Comparison of ENCODE assay signal across 16 cellular contexts in the genomic region with DNA sequence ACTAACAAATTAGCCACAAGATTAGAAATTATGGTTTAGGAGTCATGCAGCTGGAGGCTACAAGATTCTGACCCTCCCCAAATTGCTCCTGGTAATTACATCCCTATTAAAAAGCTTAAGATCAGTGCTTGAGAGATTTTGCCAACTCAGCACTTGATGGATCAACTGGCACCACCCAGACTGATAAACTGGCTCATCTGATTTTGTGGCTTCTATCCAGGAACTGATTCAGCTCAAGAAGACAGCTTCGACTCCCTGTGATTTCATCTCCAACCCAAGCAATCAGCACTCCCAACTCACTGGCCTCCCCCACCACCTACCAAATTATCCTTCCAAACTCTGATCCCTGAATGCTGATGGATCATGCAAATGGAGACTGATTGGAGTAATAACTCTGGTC.
DNase-seq lines count a peak whose midpoint lies in the region; ATAC-seq, FAIRE-seq and TF ChIP-seq lines count a peak whose summit lies in the region.
"Had no signal": no experiment of that assay in that cellular context is flagged by ENCODE, and none has a peak within 500 bp of the region (broad histone marks: within the 10 kb centered on the region; RNA-seq: fewer than 3 reads in every experiment).

No MANE protein-coding gene starts in this region.

- H3K9ac ChIP-seq in K562 (ENCODE audit: insufficient read depth in 1 of 2, low read depth in 2 of 2, low read length in 2 of 2) (no peak overlapping the region), HepG2 (ENCODE audit: insufficient read depth, low read depth, low read length) (no peak overlapping the region)

- TF ChIP-seq RAD21 in K562 (CRISPR knock-in tag; conservative IDR thresholded peaks at IDR 0.05 in 1 of 2, IDR thresholded peaks at IDR 0.05 in 1 of 2) (no peak), HepG2 (CRISPR knock-in tag; IDR thresholded peaks at IDR 0.05) (no peak)

- H2AFZ ChIP-seq in K562 (ENCODE audit: low read depth, low read length) (no peak overlapping the region), HepG2 (ENCODE audit: low read length) (no peak overlapping the region)

- no peak overlapping the region for H3K4me2 ChIP-seq in K562 (ENCODE audit: insufficient read depth, low read length)
- no peak overlapping the region for H3K4me2 ChIP-seq in HepG2 (ENCODE audit: low read depth, low read length)

- BruUV-seq in K562 (replicated peaks; lab: Mats Ljungman, UMichigan) (no TSS peak), HepG2 (replicated peaks; lab: Mats Ljungman, UMichigan) (no TSS peak)

- POLR2A ChIA-PET in K562 (lab: Yijun Ruan, JAX) (no interaction called here), HepG2 (lab: Yijun Ruan, JAX) (no interaction called here)

- no peak for TF ChIP-seq POLR2A in K562 (conservative IDR thresholded peaks at IDR 0.05)
- TF ChIP-seq POLR2A in HepG2 (IDR thresholded peaks at IDR 0.05; ENCODE audit: insufficient read depth in 1 of 2, low read depth in 2 of 2, low read length in 2 of 2), result no peak
- TF ChIP-seq POLR2A in H54 (IDR thresholded peaks at IDR 0.05; ENCODE audit: low read depth, low read length), result no peak

- H4K20me1 ChIP-seq in K562 (replicated peaks; ENCODE audit: control insufficient read depth, insufficient read depth, low read length), result no peaks in the 10 kb centered on the region
- H4K20me1 ChIP-seq in HepG2 (ENCODE audit: insufficient read depth, low read length), result no peaks in the 10 kb centered on the region

- DNase-seq in cardiac septum (ENCODE audit: low spot score), result peak; percentile 7
- DNase-seq in right atrium auricular region (ENCODE audit: low spot score), result no peak
- DNase-seq in K562 (ENCODE audit: extremely low read depth in 1 of 4, low spot score in 3 of 4), result no peak
- no peak for DNase-seq in HepG2 (ENCODE audit: low spot score)
- no peak for DNase-seq in H54 (ENCODE audit: insufficient read length, low spot score)
- no peak for DNase-seq in epidermal melanocyte (ENCODE audit: insufficient read length, low spot score)
- DNase-seq in amniotic stem cell (lab: John Stamatoyannopoulos, UW), result no peak
- DNase-seq: COR-L47, H7, MV-4-11, NCI-H1436 treated with DMSO at 0.1 percent for 48 hours, NCI-H2081, NCI-H526 had no signal

- no peak for FAIRE-seq in K562 (lab: Jason Lieb, UNC)
- no peak for FAIRE-seq in HepG2 (lab: Jason Lieb, UNC)
- FAIRE-seq in H54 (lab: Jason Lieb, UNC), result no peak
- FAIRE-seq: A204.1, GM12891 had no signal

- TF ChIP-seq EP300 in K562 (IDR thresholded peaks at IDR 0.05; ENCODE audit: low read length) (no peak), HepG2 (IDR thresholded peaks at IDR 0.05; ENCODE audit: low read depth in 2 of 2, low read length in 2 of 2) (no peak), HepG2 (CRISPR knock-in tag; IDR thresholded peaks at IDR 0.05; ENCODE audit: borderline replicate concordance) (no peak)

- H3K4me1 ChIP-seq in right atrium auricular region (no peaks in the 10 kb centered on the region), K562 (replicated peaks in 1 of 2; ENCODE audit: control insufficient read depth in 2 of 2, insufficient read depth in 2 of 2, low read length in 2 of 2) (no peaks in the 10 kb centered on the region), HepG2 (ENCODE audit: insufficient read depth, low read length) (peaks cover 7% of the 10 kb centered on the region; the same call in 1 of the 2 replicates)

- intact Hi-C loops in cardiac septum (cut with DNase I) (no loop called here), K562 (cut with micrococcal nuclease) (no loop called here), HepG2 (cut with micrococcal nuclease; ENCODE audit: unreplicated experiment) (no loop called here)

- no peak overlapping the region for H3K4me3 ChIP-seq in right atrium auricular region
- no peak overlapping the region for H3K4me3 ChIP-seq in K562
- no peak overlapping the region for H3K4me3 ChIP-seq in HepG2 (replicated peaks in 1 of 3; ENCODE audit: insufficient read depth in 1 of 3, low read depth in 2 of 3, low read length in 3 of 3)

- H3K27ac ChIP-seq in right atrium auricular region (no peak overlapping the region), K562 (ENCODE audit: extremely low read depth, low read depth, low read length) (no peak overlapping the region), HepG2 (ENCODE audit: extremely low read length, insufficient read depth, low read length) (no peak overlapping the region)

- H3K9me3 ChIP-seq in right atrium auricular region (no peaks in the 10 kb centered on the region), K562 (replicated peaks; ENCODE audit: control insufficient read depth, insufficient read depth, low read depth, low read length) (no peaks in the 10 kb centered on the region), HepG2 (ENCODE audit: low read length) (peaks cover 8% of the 10 kb centered on the region; the same call in 1 of the 2 replicates)

- 0% methylated on average over 1 of the region's 1 CpG for WGBS in K562 (ENCODE audit: insufficient coverage, low coverage, missing lambda C conversion rate)
- WGBS in HepG2 (ENCODE audit: low lambda C conversion rate), result 0% methylated on average over 1 of the region's 1 CpG

- in situ Hi-C loops in K562 (cut with MboI) (no loop called here), HepG2 (cut with HindIII; ENCODE audit: extremely low pct_ligation_motif_present, low pct_unique_long_range_greater_than_20kb) (no loop called here)

- no peaks in the 10 kb centered on the region for H3K9me1 ChIP-seq in K562 (ENCODE audit: control insufficient read depth, insufficient read depth, low read length)

- no peak for TF ChIP-seq CTCF in right atrium auricular region (IDR thresholded peaks at IDR 0.05)
- no peak for TF ChIP-seq CTCF in K562 (IDR thresholded peaks at IDR 0.05 in 2 of 3, conservative IDR thresholded peaks at IDR 0.05 in 1 of 3; ENCODE audit: insufficient read depth in 2 of 3, low read depth in 1 of 3, low read length in 3 of 3)
- no peak for TF ChIP-seq CTCF in HepG2 (CRISPR knock-in tag; IDR thresholded peaks at IDR 0.05)

- no peaks in the 10 kb centered on the region for H3K79me2 ChIP-seq in K562 (ENCODE audit: control insufficient read depth, insufficient read depth, low read length)
- H3K79me2 ChIP-seq in HepG2 (ENCODE audit: insufficient read depth, low read length), result no peaks in the 10 kb centered on the region

- CTCF ChIA-PET in K562 (lab: Yijun Ruan, JAX; ENCODE audit: low intra/inter-chr PET ratio) (no interaction called here), HepG2 (lab: Yijun Ruan, JAX; ENCODE audit: low intra/inter-chr PET ratio, low total read pairs) (no interaction called here)

- ATAC-seq in K562, result no peak
- no peak for ATAC-seq in HepG2
- ATAC-seq in GM18868 (IDR thresholded peaks at IDR 0.05; ENCODE audit: unreplicated experiment), result no peak

- H3K27me3 ChIP-seq in right atrium auricular region (no peaks in the 10 kb centered on the region), K562 (ENCODE audit: control insufficient read depth in 2 of 2, insufficient read depth in 2 of 2, low read length in 2 of 2) (peaks cover 0 to 15% of the 10 kb centered on the region in 2 experiments; a peak in 2 of 5 replicates), HepG2 (ENCODE audit: control insufficient read depth in 1 of 2, insufficient read depth in 2 of 2, low read length in 2 of 2) (peaks cover 1 to 6% of the 10 kb centered on the region in 2 experiments; a peak in 4 of 5 replicates)

- no peaks in the 10 kb centered on the region for H3K36me3 ChIP-seq in right atrium auricular region
- H3K36me3 ChIP-seq in K562 (ENCODE audit: control insufficient read depth, insufficient read depth, low read length), result no peaks in the 10 kb centered on the region
- H3K36me3 ChIP-seq in HepG2 (replicated peaks in 1 of 2; ENCODE audit: control insufficient read depth in 1 of 2, insufficient read depth in 2 of 2, low read length in 2 of 2), result no peaks in the 10 kb centered on the region

TF ChIP-seq in K562, 482 proteins besides CTCF, POLR2A, EP300 and RAD21 (continues in another document):
- TF ChIP-seq, protein P1, sequence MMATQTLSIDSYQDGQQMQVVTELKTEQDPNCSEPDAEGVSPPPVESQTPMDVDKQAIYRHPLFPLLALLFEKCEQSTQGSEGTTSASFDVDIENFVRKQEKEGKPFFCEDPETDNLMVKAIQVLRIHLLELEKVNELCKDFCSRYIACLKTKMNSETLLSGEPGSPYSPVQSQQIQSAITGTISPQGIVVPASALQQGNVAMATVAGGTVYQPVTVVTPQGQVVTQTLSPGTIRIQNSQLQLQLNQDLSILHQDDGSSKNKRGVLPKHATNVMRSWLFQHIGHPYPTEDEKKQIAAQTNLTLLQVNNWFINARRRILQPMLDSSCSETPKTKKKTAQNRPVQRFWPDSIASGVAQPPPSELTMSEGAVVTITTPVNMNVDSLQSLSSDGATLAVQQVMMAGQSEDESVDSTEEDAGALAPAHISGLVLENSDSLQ (IDR thresholded peaks at IDR 0.05), result no peak
- TF ChIP-seq MAFF (IDR thresholded peaks at IDR 0.05; ENCODE audit: low read length) (peak; percentile 49), ZNF436 (CRISPR knock-in tag; IDR thresholded peaks at IDR 0.05) (no peak), MAFG (tag; conservative IDR thresholded peaks at IDR 0.05) (peak; percentile 49; the same call in 1 of the 2 replicates), DLX4 (CRISPR knock-in tag; IDR thresholded peaks at IDR 0.05) (no peak)

TF ChIP-seq in HepG2, 621 proteins besides CTCF, POLR2A, EP300 and RAD21:
- no peak for TF ChIP-seq PHF5A (CRISPR knock-in tag; IDR thresholded peaks at IDR 0.05; ENCODE audit: low read depth, unreplicated experiment)
- peak; percentile 84 to 92 for TF ChIP-seq MAFK (conservative IDR thresholded peaks at IDR 0.05 in 1 of 2, IDR thresholded peaks at IDR 0.05 in 1 of 2; ENCODE audit: low read length in 2 of 2)
- TF ChIP-seq MAFF (IDR thresholded peaks at IDR 0.05; ENCODE audit: low read depth, low read length), result peak; percentile 87
- TF ChIP-seq TFDP2 (CRISPR knock-in tag; IDR thresholded peaks at IDR 0.05), result no peak
